Comparison of ENCODE assay signal across 16 cellular contexts in genomic region chr4:25101836-25102235, GRCh38. TPM values are rescaled to one million over a fixed set of nuclear protein-coding genes. Genes with fewer than 3 reads are reported as not detected.
DNase-seq lines count a peak whose midpoint lies in the region; ATAC-seq and TF ChIP-seq lines count a peak whose summit lies in the region.
"Had no signal": no experiment of that assay in that cellular context is flagged by ENCODE, and none has a peak within 500 bp of the region (broad histone marks: within the 10 kb centered on the region; RNA-seq: fewer than 3 reads in every experiment).

No MANE protein-coding gene starts in this region.

- no peak overlapping the region for H3K18ac ChIP-seq in neuronal stem cell (ENCODE audit: low read length)

- H4K8ac ChIP-seq in neuronal stem cell (ENCODE audit: low read depth, low read length), result no peak overlapping the region

- peaks cover 1% of the 10 kb centered on the region for H3K27me3 Mint-ChIP-seq in endodermal cell (ENCODE audit: insufficient read depth)

- H3K4me1 ChIP-seq in left ventricle myocardium inferior (peaks cover 49% of the 10 kb centered on the region), heart left ventricle (peaks cover 0 to 42% (median 28%) of the 10 kb centered on the region in 12 donors), endodermal cell (ENCODE audit: control insufficient read depth, insufficient read depth, low read length) (no peaks in the 10 kb centered on the region), neuronal stem cell (ENCODE audit: control insufficient read depth in 2 of 2, insufficient read depth in 1 of 2, low read depth in 1 of 2, low read length in 2 of 2) (peaks cover 2 to 5% of the 10 kb centered on the region in 2 donors)
- H3K4me1 ChIP-seq: HAP-1 had no signal

- no peak overlapping the region for H2AFZ ChIP-seq in neuronal stem cell (ENCODE audit: low read length)
- H2AFZ ChIP-seq: GM23248 had no signal

- H3K27me3 ChIP-seq in left ventricle myocardium inferior (ENCODE audit: low read depth) (no peaks in the 10 kb centered on the region), heart left ventricle (no peaks in the 10 kb centered on the region), endodermal cell (ENCODE audit: control insufficient read depth, insufficient read depth, low read length, poor library complexity, severe bottlenecking) (no peaks in the 10 kb centered on the region), neuronal stem cell (ENCODE audit: control insufficient read depth in 3 of 3, insufficient read depth in 3 of 3, low read depth in 1 of 3, low read length in 3 of 3) (no peaks in the 10 kb centered on the region)
- H3K27me3 ChIP-seq: BLaER1 treated with 17β-estradiol and CSF1 and Interleukin-3, amounts not matched to agents 10 nM and 100 nM had no signal

- H3K9ac ChIP-seq in endodermal cell (ENCODE audit: extremely low read depth, low read length, poor library complexity, severe bottlenecking) (no peak overlapping the region), neuronal stem cell (ENCODE audit: low read depth, low read length, poor library complexity) (peak overlapping the region; percentile 54)
- H3K9ac ChIP-seq: BLaER1 treated with 17β-estradiol and CSF1 and Interleukin-3, amounts not matched to agents 10 nM and 100 nM; GM23248 had no signal

- no peak overlapping the region for H4K91ac ChIP-seq in neuronal stem cell (ENCODE audit: low read depth, low read length, poor library complexity)

- TF ChIP-seq CTCF in left ventricle myocardium inferior (IDR thresholded peaks at IDR 0.05; ENCODE audit: borderline replicate concordance) (no peak), heart left ventricle (IDR thresholded peaks at IDR 0.05) (no peak), endodermal cell (conservative IDR thresholded peaks at IDR 0.05) (no peak)

- no peak overlapping the region for H3K23ac ChIP-seq in neuronal stem cell (ENCODE audit: low read depth, low read length, poor library complexity)

- H3K4me1 Mint-ChIP-seq in endodermal cell, result peaks cover 7% of the 10 kb centered on the region

- no peak overlapping the region for H3K27ac Mint-ChIP-seq in endodermal cell
- H3K27ac Mint-ChIP-seq: CD4-positive, CD25-positive, alpha-beta regulatory T cell had no signal

- H3K14ac ChIP-seq in neuronal stem cell (ENCODE audit: low read length), result no peak overlapping the region

- TF ChIP-seq POLR2A in heart left ventricle (IDR thresholded peaks at IDR 0.05), result no peak

- no peaks in the 10 kb centered on the region for H3K9me3 ChIP-seq in left ventricle myocardium inferior (replicated peaks)
- peaks cover 0 to 8% (median 0%) of the 10 kb centered on the region in 12 donors for H3K9me3 ChIP-seq in heart left ventricle
- H3K9me3 ChIP-seq in endodermal cell (ENCODE audit: control insufficient read depth, low read length), result peaks cover 20% of the 10 kb centered on the region
- peaks cover 4 to 7% of the 10 kb centered on the region in 2 donors for H3K9me3 ChIP-seq in neuronal stem cell (replicated peaks in 1 of 2; ENCODE audit: control insufficient read depth in 2 of 2, insufficient read depth in 1 of 2, low read depth in 1 of 2, low read length in 2 of 2)
- H3K9me3 ChIP-seq: HAP-1 had no signal

- intact Hi-C loops in left ventricle myocardium inferior (cut with micrococcal nuclease) (no loop called here), heart left ventricle (cut with DNase I) (loop anchor here in 1 of 10 donors (5.0 kb wide), 1 partner anchor 45 kb away; no protein-coding TSS in a partner anchor)

- no peak overlapping the region for H2BK120ac ChIP-seq in neuronal stem cell (ENCODE audit: low read depth, low read length)

- H3K36me3 ChIP-seq in left ventricle myocardium inferior, result no peaks in the 10 kb centered on the region
- no peaks in the 10 kb centered on the region for H3K36me3 ChIP-seq in heart left ventricle
- H3K36me3 ChIP-seq in endodermal cell (ENCODE audit: control insufficient read depth, insufficient read depth, low read length), result no peaks in the 10 kb centered on the region
- H3K36me3 ChIP-seq in neuronal stem cell (replicated peaks in 1 of 2; ENCODE audit: control insufficient read depth in 2 of 2, insufficient read depth in 2 of 2, low read length in 2 of 2), result no peaks in the 10 kb centered on the region
- H3K36me3 ChIP-seq: BLaER1 treated with 17β-estradiol and CSF1 and Interleukin-3, amounts not matched to agents 10 nM and 100 nM; HAP-1 had no signal

- no peak overlapping the region for H2BK15ac ChIP-seq in neuronal stem cell (ENCODE audit: low read length)

- 93 to 97% (median 96%) methylated on average over 5 of the region's 5 CpGs for WGBS in heart left ventricle, 4 donors
- WGBS in endodermal cell (ENCODE audit: insufficient coverage in 1 of 2, insufficient read length in 1 of 2), 2 experiments, result 94 to 100% methylated on average over 3 to 5 of the region's 5 CpGs
- no CpG with 5 or more reads among the region's 5 CpGs for WGBS in neuronal stem cell (ENCODE audit: extremely low coverage in 2 of 2, insufficient read length in 2 of 2, insufficient replicate concordance in 1 of 2), 2 donors

- H3K79me1 ChIP-seq in neuronal stem cell (ENCODE audit: low read depth, low read length), result no peaks in the 10 kb centered on the region

- H2BK5ac ChIP-seq in neuronal stem cell (ENCODE audit: low read length), result no peak overlapping the region

- H3K4me2 ChIP-seq in neuronal stem cell (ENCODE audit: insufficient read depth, low read length, poor library complexity, severe bottlenecking), result no peak overlapping the region
- H3K4me2 ChIP-seq: BLaER1 treated with 17β-estradiol and CSF1 and Interleukin-3, amounts not matched to agents 10 nM and 100 nM had no signal

- H3K4me3 ChIP-seq in left ventricle myocardium inferior (no peak overlapping the region), heart left ventricle (no peak overlapping the region), endodermal cell (ENCODE audit: low read length) (peak overlapping the region; percentile 28), neuronal stem cell (ENCODE audit: low read length in 2 of 2) (no peak overlapping the region)
- H3K4me3 ChIP-seq: BLaER1 treated with 17β-estradiol and CSF1 and Interleukin-3, amounts not matched to agents 10 nM and 100 nM; GM23248; HAP-1 had no signal

- no peak overlapping the region for H3K4me3 Mint-ChIP-seq in endodermal cell
- H3K4me3 Mint-ChIP-seq: CD4-positive, CD25-positive, alpha-beta regulatory T cell had no signal

- H2AK5ac ChIP-seq in neuronal stem cell (ENCODE audit: low read depth, low read length), result no peak overlapping the region

- H3K27ac ChIP-seq in left ventricle myocardium inferior (replicated peaks) (peak overlapping the region; percentile 77), heart left ventricle (no peak overlapping the region), endodermal cell (ENCODE audit: low read depth, low read length) (no peak overlapping the region), neuronal stem cell (replicated peaks; ENCODE audit: low read length) (no peak overlapping the region)
- H3K27ac ChIP-seq: BLaER1 treated with 17β-estradiol and CSF1 and Interleukin-3, amounts not matched to agents 10 nM and 100 nM; GM23248; HL-60 had no signal

- H2BK12ac ChIP-seq in neuronal stem cell (ENCODE audit: low read length), result no peak overlapping the region

- H3K36me3 Mint-ChIP-seq in endodermal cell (ENCODE audit: low read depth), result no peaks in the 10 kb centered on the region
- H3K36me3 Mint-ChIP-seq: CD4-positive, CD25-positive, alpha-beta regulatory T cell had no signal

- peaks cover 13% of the 10 kb centered on the region for H3K9me3 Mint-ChIP-seq in endodermal cell

- no peak overlapping the region for H3K4ac ChIP-seq in neuronal stem cell (ENCODE audit: low read length)

- DNase-seq in left ventricle myocardium inferior, result no peak
- DNase-seq in heart left ventricle, result no peak
- peak; percentile 13 for DNase-seq in NCI-H2196 treated with DMSO at 0.1 percent for 48 hours (lab: John Stamatoyannopoulos, UW; ENCODE audit: unreplicated experiment)
- no peak for DNase-seq in endodermal cell
- no peak for DNase-seq in neuronal stem cell (ENCODE audit: low spot score)
- DNase-seq in NCI-H128 (lab: John Stamatoyannopoulos, UW; ENCODE audit: unreplicated experiment), result no peak
- no peak for DNase-seq in AG08395 (ENCODE audit: low spot score)
- DNase-seq in nucleus accumbens (lab: John Stamatoyannopoulos, UW), result no peak
- DNase-seq: 8988T; CD4-positive, CD25-positive, alpha-beta regulatory T cell; DMS 273 treated with DMSO at 0.1 percent for 48 hours; EL; GM23248 had no signal

- ATAC-seq in heart left ventricle, result no peak

RNA-seq across cellular contexts. Expression of gene SEPSECS, which starts 58.4 kb away (rescaled TPM):
- total RNA-seq in left ventricle myocardium inferior (4.9 TPM), heart left ventricle (1 to 10 TPM; 3.2 to 7.6 (median 6.2) TPM), endodermal cell (10 to 100 TPM in 1 of 2 donors, 1 to 10 TPM in 1; 5.9 to 12.6 TPM)
- polyA plus RNA-seq in heart left ventricle, result 1 to 10 TPM; 2.0 to 2.6 TPM
- 7.7 TPM for polyA plus RNA-seq in endodermal cell (2013, experiment 1 of 2)
- 7.6 TPM for polyA plus RNA-seq in endodermal cell (2013, experiment 2 of 2)
- polyA plus RNA-seq in neuronal stem cell (2013, experiment 1 of 2), result 5.1 TPM
- 5.2 TPM for polyA plus RNA-seq in neuronal stem cell (2013, experiment 2 of 2)
